20 cellular contexts compared by ENCODE assay signal in genomic region chr1:208962867-208963266, GRCh38.
"Had no signal": no experiment of that assay in that cellular context is flagged by ENCODE, and none has a peak within 500 bp of the region (broad histone marks: within the 10 kb centered on the region; RNA-seq: fewer than 3 reads in every experiment).

No MANE protein-coding gene starts in this region.

- ATAC-seq: foreskin keratinocyte; gastrocnemius medialis; heart right ventricle; left cardiac atrium; left lung; left ventricle myocardium superior; lower lobe of right lung; mucosa of descending colon; naive thymus-derived CD8-positive, alpha-beta T cell had no signal

- DNase-seq: dermis blood vessel endothelial cell; dorsolateral prefrontal cortex; effector CD4-positive, alpha-beta T cell; effector memory CD4-positive, alpha-beta T cell; foreskin keratinocyte; gastrocnemius medialis; glutamatergic neuron; head of caudate nucleus; heart right ventricle; hippocampal formation; left cardiac atrium; left lung; left ventricle myocardium superior; lower lobe of right lung; mesenchymal stem cell; mucosa of descending colon; naive B cell; naive thymus-derived CD8-positive, alpha-beta T cell had no signal

- H3K4me3 ChIP-seq: coronary artery, dorsolateral prefrontal cortex, esophagus muscularis mucosa, gastrocnemius medialis, heart right ventricle, left lung, lower lobe of right lung, mucosa of descending colon had no signal
